Comparison of ENCODE assay signal across 21 cellular contexts in genomic region chr11:109586789-109587188, GRCh38.
"Had no signal": no experiment of that assay in that cellular context is flagged by ENCODE, and none has a peak within 500 bp of the region (broad histone marks: within the 10 kb centered on the region; RNA-seq: fewer than 3 reads in every experiment).

No MANE protein-coding gene starts in this region.

- H3K27ac ChIP-seq: coronary artery, heart right ventricle, sigmoid colon, transverse colon had no signal

- DNase-seq: activated B cell treated with CpG ODN at 0.5 μM for 24 hours; activated CD4-positive, alpha-beta T cell treated with anti-CD3 and anti-CD28 coated beads for 36 hours; activated CD4-positive, alpha-beta T cell treated with anti-CD3 and anti-CD28 coated beads, Interleukin-2, amount 50 U/mL, for 48 hours; activated naive CD4-positive, alpha-beta T cell treated with Interleukin-2 at 50 U/mL for 16 hours; activated naive CD8-positive, alpha-beta T cell treated with anti-CD3 and anti-CD28 coated beads, Interleukin-2, amount 10 ng/mL, durations not matched to agents 7 days and 5 days; activated T-cell treated with anti-CD3 and anti-CD28 coated beads, Interleukin-2, amount 50 U/mL, for 48 hours; amygdala; cerebellar nuclear complex; heart right ventricle; left colon; naive thymus-derived CD4-positive, alpha-beta T cell; retina; sigmoid colon; stimulated activated CD4-positive, alpha-beta T cell treated with anti-CD3 and anti-CD28 coated beads, Interleukin-15, amount 100 ng/mL, for 24 hours; stimulated activated CD4-positive, alpha-beta T cell treated with anti-CD3 and anti-CD28 coated beads, Interleukin-2, amount 100 ng/mL, for 48 hours; stimulated activated CD8-positive, alpha-beta memory T cell treated with anti-CD3 and anti-CD28 coated beads, Interleukin-4, amount 100 ng/mL, for 48 hours; stimulated activated naive B cell treated with anti-CD40 and anti-IgM and Interleukin-4, amounts not matched to agents 10 μg/mL and 1 μg/mL and 100 μg/mL, for 72 hours; transverse colon had no signal

- H3K9me3 Mint-ChIP-seq: activated B cell treated with CpG ODN at 0.5 μM for 24 hours; activated naive CD8-positive, alpha-beta T cell treated with anti-CD3 and anti-CD28 coated beads, Interleukin-2, amount 10 ng/mL, durations not matched to agents 7 days and 5 days; stimulated activated naive B cell treated with anti-CD40 and anti-IgM and Interleukin-4, amounts not matched to agents 10 μg/mL and 1 μg/mL and 100 μg/mL, for 72 hours had no signal

- H3K27me3 Mint-ChIP-seq: activated B cell treated with CpG ODN at 0.5 μM for 24 hours; activated naive CD8-positive, alpha-beta T cell treated with anti-CD3 and anti-CD28 coated beads, Interleukin-2, amount 10 ng/mL, durations not matched to agents 7 days and 5 days; progenitor cell of endocrine pancreas had no signal

- H3K4me3 Mint-ChIP-seq: activated B cell treated with CpG ODN at 0.5 μM for 24 hours; activated CD4-positive, alpha-beta T cell treated with anti-CD3 and anti-CD28 coated beads for 36 hours; activated naive CD8-positive, alpha-beta T cell treated with anti-CD3 and anti-CD28 coated beads, Interleukin-2, amount 10 ng/mL, durations not matched to agents 7 days and 5 days; naive thymus-derived CD4-positive, alpha-beta T cell; stimulated activated naive B cell treated with anti-CD40 and anti-IgM and Interleukin-4, amounts not matched to agents 10 μg/mL and 1 μg/mL and 100 μg/mL, for 72 hours had no signal

- ATAC-seq: activated CD4-positive, alpha-beta T cell treated with anti-CD3 and anti-CD28 coated beads for 36 hours; heart right ventricle; left colon; naive thymus-derived CD4-positive, alpha-beta T cell; stimulated activated naive B cell treated with anti-CD40 and anti-IgM and Interleukin-4, amounts not matched to agents 10 μg/mL and 1 μg/mL and 100 μg/mL, for 72 hours had no signal

- H3K9me3 ChIP-seq: heart right ventricle, sigmoid colon, transverse colon had no signal

- H3K27me3 ChIP-seq: sigmoid colon, transverse colon had no signal

- H3K4me3 ChIP-seq: coronary artery, heart right ventricle, sigmoid colon, smooth muscle cell, transverse colon had no signal

- H3K36me3 Mint-ChIP-seq: activated naive CD8-positive, alpha-beta T cell treated with anti-CD3 and anti-CD28 coated beads, Interleukin-2, amount 10 ng/mL, durations not matched to agents 7 days and 5 days; naive thymus-derived CD4-positive, alpha-beta T cell; stimulated activated naive B cell treated with anti-CD40 and anti-IgM and Interleukin-4, amounts not matched to agents 10 μg/mL and 1 μg/mL and 100 μg/mL, for 72 hours had no signal

- H3K36me3 ChIP-seq: heart right ventricle, sigmoid colon, transverse colon had no signal

- H3K4me1 Mint-ChIP-seq: activated B cell treated with CpG ODN at 0.5 μM for 24 hours; activated CD4-positive, alpha-beta T cell treated with anti-CD3 and anti-CD28 coated beads for 36 hours; activated naive CD8-positive, alpha-beta T cell treated with anti-CD3 and anti-CD28 coated beads, Interleukin-2, amount 10 ng/mL, durations not matched to agents 7 days and 5 days; naive thymus-derived CD4-positive, alpha-beta T cell; stimulated activated naive B cell treated with anti-CD40 and anti-IgM and Interleukin-4, amounts not matched to agents 10 μg/mL and 1 μg/mL and 100 μg/mL, for 72 hours had no signal

- H3K4me2 ChIP-seq: smooth muscle cell had no signal

- H3K4me1 ChIP-seq: heart right ventricle, sigmoid colon, transverse colon had no signal

- H3K27ac Mint-ChIP-seq: activated B cell treated with CpG ODN at 0.5 μM for 24 hours; activated CD4-positive, alpha-beta T cell treated with anti-CD3 and anti-CD28 coated beads for 36 hours; activated naive CD8-positive, alpha-beta T cell treated with anti-CD3 and anti-CD28 coated beads, Interleukin-2, amount 10 ng/mL, durations not matched to agents 7 days and 5 days; naive thymus-derived CD4-positive, alpha-beta T cell; progenitor cell of endocrine pancreas; stimulated activated naive B cell treated with anti-CD40 and anti-IgM and Interleukin-4, amounts not matched to agents 10 μg/mL and 1 μg/mL and 100 μg/mL, for 72 hours had no signal
